1 cellular context compared by ENCODE assay signal in genomic region chr7:47571355-47572100, GRCh38.
TF ChIP-seq lines count a peak whose summit lies in the region.

No MANE protein-coding gene starts in this region.

TF ChIP-seq in SK-N-SH, 30 proteins besides CTCF, POLR2A, EP300 and RAD21 (continued from another document):
- no peak for TF ChIP-seq GATA2 (CRISPR knock-in tag; IDR thresholded peaks at IDR 0.05)
- peak; percentile 65; the same call in 1 of the 2 replicates for TF ChIP-seq REST (IDR thresholded peaks at IDR 0.05; ENCODE audit: low read depth, low read length)
- peak; percentile 5 for TF ChIP-seq CHD2 (IDR thresholded peaks at IDR 0.05; ENCODE audit: low read length, partially characterized antibody)
- TF ChIP-seq TAF1 (IDR thresholded peaks at IDR 0.05; ENCODE audit: borderline replicate concordance, low read depth, low read length) = 0 out of 2 replicates have a peak, but pooled peaks have one; percentile 36
- no peak for TF ChIP-seq IRF3 (IDR thresholded peaks at IDR 0.05; ENCODE audit: low read depth, low read length)
- no peak for TF ChIP-seq FOSL2 (IDR thresholded peaks at IDR 0.05; ENCODE audit: borderline replicate concordance, low read depth)
- TF ChIP-seq POLR2AphosphoS5 (IDR thresholded peaks at IDR 0.05; ENCODE audit: low read depth, low read length) = no peak
- no peak for TF ChIP-seq RCOR1 (IDR thresholded peaks at IDR 0.05; ENCODE audit: low read length)
- no peak for TF ChIP-seq USF2 (IDR thresholded peaks at IDR 0.05; ENCODE audit: borderline replicate concordance, low read depth, low read length)
- TF ChIP-seq YY1 (IDR thresholded peaks at IDR 0.05; ENCODE audit: low read depth) = no peak
- no peak for TF ChIP-seq FOXM1 (IDR thresholded peaks at IDR 0.05; ENCODE audit: low read depth)
- no peak; the same call in 1 of the 2 replicates for TF ChIP-seq MXI1 (IDR thresholded peaks at IDR 0.05; ENCODE audit: low read depth, low read length)
- peak; percentile 64; the same call in 1 of the 2 replicates for TF ChIP-seq RXRA (IDR thresholded peaks at IDR 0.05; ENCODE audit: borderline replicate concordance, low read depth)
- no peak for TF ChIP-seq NRF1 (IDR thresholded peaks at IDR 0.05; ENCODE audit: low read depth, low read length)
